Comparison of ENCODE assay signal across 8 cellular contexts in genomic region chr11:78742430-78742829, GRCh38.
DNase-seq lines count a peak whose midpoint lies in the region; FAIRE-seq and TF ChIP-seq lines count a peak whose summit lies in the region.

No MANE protein-coding gene starts in this region.

- DNase-seq in GM04504 (ENCODE audit: low read depth): peak; percentile 21
- peak; percentile 93 for DNase-seq in NCI-H345 (lab: John Stamatoyannopoulos, UW)
- DNase-seq in epithelial cell of prostate (ENCODE audit: low read depth, low spot score): peak; percentile 10
- peak; percentile 10 for DNase-seq in pons (ENCODE audit: low spot score)
- no peak for DNase-seq in GM12892 (ENCODE audit: insufficient read length)
- DNase-seq in D341Med (ENCODE audit: low spot score): no peak
- no peak for DNase-seq in activated naive CD4-positive, alpha-beta T cell treated with Interleukin-2 at 50 U/mL for 16 hours
- no peak for DNase-seq in T-helper 1 cell

- no peak overlapping the region for H3K27ac ChIP-seq in epithelial cell of prostate

- FAIRE-seq in GM12892 (lab: Jason Lieb, UNC): no peak

- TF ChIP-seq POLR2A in GM12892 (IDR thresholded peaks at IDR 0.05; ENCODE audit: low read depth, low read length): no peak

Comparison
In these comparisons a context has a peak if more than half of its experiments do, and no peak if none do; other contexts are left out.
1. DNase-seq: peak in GM04504 (single experiment), NCI-H345 (single experiment), epithelial cell of prostate (single experiment) and pons (single experiment); none in GM12892 (single experiment), D341Med (single experiment), activated naive CD4-positive, alpha-beta T cell treated with Interleukin-2 at 50 U/mL for 16 hours (single experiment) and T-helper 1 cell (0 of 5).